ENCODE assay signal across 1 cellular context in the genomic region with DNA sequence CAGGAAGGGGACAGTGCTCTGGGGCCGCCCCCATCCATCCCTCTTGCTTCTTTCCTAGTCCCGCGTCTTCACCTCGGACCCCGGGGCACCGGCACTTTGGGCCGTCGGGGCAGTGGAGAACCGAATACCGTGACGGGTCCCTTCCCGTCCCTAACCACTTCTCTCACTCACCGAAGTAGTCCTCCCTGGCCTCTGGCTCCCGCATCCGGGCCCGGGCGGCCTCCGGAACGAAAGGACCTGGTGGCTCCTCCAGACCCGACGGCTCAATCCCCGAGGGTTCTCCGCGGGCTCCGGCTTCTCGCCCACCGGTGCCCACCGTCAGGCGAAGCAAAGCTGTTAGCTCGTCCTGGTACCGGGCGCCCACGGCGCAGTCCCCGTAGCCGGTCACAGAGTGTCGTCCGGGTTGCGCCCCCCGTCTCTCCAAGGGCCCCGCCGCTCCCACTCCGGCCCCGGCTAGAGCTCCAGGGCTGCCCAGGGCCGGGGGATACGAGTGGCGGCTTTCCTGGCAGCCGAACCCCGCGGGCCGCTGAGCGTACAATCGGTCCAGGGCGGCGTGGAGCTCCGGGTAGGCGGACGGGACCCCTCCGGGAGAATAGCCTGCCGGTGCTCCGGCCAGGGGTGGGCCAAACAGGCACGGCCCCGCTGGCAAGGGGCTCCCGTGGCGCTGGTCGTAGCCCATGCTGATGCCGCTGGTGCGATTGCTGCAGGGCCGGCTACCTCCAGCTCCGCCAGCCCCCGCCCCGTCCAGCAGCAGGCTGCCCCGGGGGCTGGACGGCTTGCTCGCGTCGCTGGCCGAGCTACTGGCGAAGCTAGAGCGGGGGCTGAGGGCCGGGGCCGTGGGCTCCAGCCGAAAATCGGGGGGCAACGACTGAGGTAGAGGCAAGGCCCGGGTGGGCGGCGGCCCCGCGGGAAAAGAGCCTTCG.
TF ChIP-seq lines count a peak whose summit lies in the region.

No MANE protein-coding gene starts in this region.

TF ChIP-seq in HepG2, 621 proteins besides CTCF, POLR2A, EP300 and RAD21 (continued from another document and continues in another):
- TF ChIP-seq, protein P1, sequence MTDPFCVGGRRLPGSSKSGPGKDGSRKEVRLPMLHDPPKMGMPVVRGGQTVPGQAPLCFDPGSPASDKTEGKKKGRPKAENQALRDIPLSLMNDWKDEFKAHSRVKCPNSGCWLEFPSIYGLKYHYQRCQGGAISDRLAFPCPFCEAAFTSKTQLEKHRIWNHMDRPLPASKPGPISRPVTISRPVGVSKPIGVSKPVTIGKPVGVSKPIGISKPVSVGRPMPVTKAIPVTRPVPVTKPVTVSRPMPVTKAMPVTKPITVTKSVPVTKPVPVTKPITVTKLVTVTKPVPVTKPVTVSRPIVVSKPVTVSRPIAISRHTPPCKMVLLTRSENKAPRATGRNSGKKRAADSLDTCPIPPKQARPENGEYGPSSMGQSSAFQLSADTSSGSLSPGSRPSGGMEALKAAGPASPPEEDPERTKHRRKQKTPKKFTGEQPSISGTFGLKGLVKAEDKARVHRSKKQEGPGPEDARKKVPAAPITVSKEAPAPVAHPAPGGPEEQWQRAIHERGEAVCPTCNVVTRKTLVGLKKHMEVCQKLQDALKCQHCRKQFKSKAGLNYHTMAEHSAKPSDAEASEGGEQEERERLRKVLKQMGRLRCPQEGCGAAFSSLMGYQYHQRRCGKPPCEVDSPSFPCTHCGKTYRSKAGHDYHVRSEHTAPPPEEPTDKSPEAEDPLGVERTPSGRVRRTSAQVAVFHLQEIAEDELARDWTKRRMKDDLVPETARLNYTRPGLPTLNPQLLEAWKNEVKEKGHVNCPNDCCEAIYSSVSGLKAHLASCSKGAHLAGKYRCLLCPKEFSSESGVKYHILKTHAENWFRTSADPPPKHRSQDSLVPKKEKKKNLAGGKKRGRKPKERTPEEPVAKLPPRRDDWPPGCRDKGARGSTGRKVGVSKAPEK (CRISPR knock-in tag; IDR thresholded peaks at IDR 0.05; ENCODE audit: borderline replicate concordance): peak; percentile 82; the same call in 1 of the 2 replicates
- TF ChIP-seq ZSCAN30 (CRISPR knock-in tag; IDR thresholded peaks at IDR 0.05): no peak
- TF ChIP-seq ZNF615 (CRISPR knock-in tag; IDR thresholded peaks at IDR 0.05; ENCODE audit: borderline replicate concordance): no peak
- TF ChIP-seq TRAFD1 (CRISPR knock-in tag; IDR thresholded peaks at IDR 0.05; ENCODE audit: borderline replicate concordance): no peak
- no peak for TF ChIP-seq TP53 (CRISPR knock-in tag; conservative IDR thresholded peaks at IDR 0.05)
- peak; percentile 86 for TF ChIP-seq ZNF678 (CRISPR knock-in tag; IDR thresholded peaks at IDR 0.05)
- TF ChIP-seq SMAD1 (CRISPR knock-in tag; IDR thresholded peaks at IDR 0.05; ENCODE audit: borderline replicate concordance, low read depth): no peak
- peak; percentile 68 for TF ChIP-seq ATF3 (CRISPR knock-in tag; IDR thresholded peaks at IDR 0.05)
- no peak for TF ChIP-seq JUNB (CRISPR knock-in tag; IDR thresholded peaks at IDR 0.05; ENCODE audit: borderline replicate concordance)
- TF ChIP-seq IRF2 (CRISPR knock-in tag; IDR thresholded peaks at IDR 0.05): no peak
- no peak; the same call in 1 of the 2 replicates for TF ChIP-seq FOXA3 (CRISPR knock-in tag; IDR thresholded peaks at IDR 0.05)
- TF ChIP-seq CBX1 (IDR thresholded peaks at IDR 0.05; ENCODE audit: low read depth): no peak
- TF ChIP-seq ZNF768 (CRISPR knock-in tag; IDR thresholded peaks at IDR 0.05): peak; percentile 58
- peak; percentile 25 for TF ChIP-seq TBL1XR1 (IDR thresholded peaks at IDR 0.05; ENCODE audit: borderline replicate concordance, low read length, partially characterized antibody)
- TF ChIP-seq, protein P2, sequence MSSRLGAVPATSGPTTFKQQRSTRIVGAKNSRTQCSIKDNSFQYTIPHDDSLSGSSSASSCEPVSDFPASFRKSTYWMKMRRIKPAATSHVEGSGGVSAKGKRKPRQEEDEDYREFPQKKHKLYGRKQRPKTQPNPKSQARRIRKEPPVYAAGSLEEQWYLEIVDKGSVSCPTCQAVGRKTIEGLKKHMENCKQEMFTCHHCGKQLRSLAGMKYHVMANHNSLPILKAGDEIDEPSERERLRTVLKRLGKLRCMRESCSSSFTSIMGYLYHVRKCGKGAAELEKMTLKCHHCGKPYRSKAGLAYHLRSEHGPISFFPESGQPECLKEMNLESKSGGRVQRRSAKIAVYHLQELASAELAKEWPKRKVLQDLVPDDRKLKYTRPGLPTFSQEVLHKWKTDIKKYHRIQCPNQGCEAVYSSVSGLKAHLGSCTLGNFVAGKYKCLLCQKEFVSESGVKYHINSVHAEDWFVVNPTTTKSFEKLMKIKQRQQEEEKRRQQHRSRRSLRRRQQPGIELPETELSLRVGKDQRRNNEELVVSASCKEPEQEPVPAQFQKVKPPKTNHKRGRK (CRISPR knock-in tag; IDR thresholded peaks at IDR 0.05): no peak; the same call in 1 of the 2 replicates
- TF ChIP-seq PITX1 (CRISPR knock-in tag; IDR thresholded peaks at IDR 0.05): peak; percentile 24; the same call in 1 of the 2 replicates
- TF ChIP-seq ZNF296 (CRISPR knock-in tag; conservative IDR thresholded peaks at IDR 0.05): no peak
- no peak for TF ChIP-seq MYNN (CRISPR knock-in tag; IDR thresholded peaks at IDR 0.05; ENCODE audit: low read depth)
- no peak for TF ChIP-seq POGZ (CRISPR knock-in tag; IDR thresholded peaks at IDR 0.05)
- TF ChIP-seq ZGPAT (CRISPR knock-in tag; IDR thresholded peaks at IDR 0.05): peak; percentile 42
- TF ChIP-seq ZMYM2 (CRISPR knock-in tag; IDR thresholded peaks at IDR 0.05): no peak
- TF ChIP-seq, protein P3, sequence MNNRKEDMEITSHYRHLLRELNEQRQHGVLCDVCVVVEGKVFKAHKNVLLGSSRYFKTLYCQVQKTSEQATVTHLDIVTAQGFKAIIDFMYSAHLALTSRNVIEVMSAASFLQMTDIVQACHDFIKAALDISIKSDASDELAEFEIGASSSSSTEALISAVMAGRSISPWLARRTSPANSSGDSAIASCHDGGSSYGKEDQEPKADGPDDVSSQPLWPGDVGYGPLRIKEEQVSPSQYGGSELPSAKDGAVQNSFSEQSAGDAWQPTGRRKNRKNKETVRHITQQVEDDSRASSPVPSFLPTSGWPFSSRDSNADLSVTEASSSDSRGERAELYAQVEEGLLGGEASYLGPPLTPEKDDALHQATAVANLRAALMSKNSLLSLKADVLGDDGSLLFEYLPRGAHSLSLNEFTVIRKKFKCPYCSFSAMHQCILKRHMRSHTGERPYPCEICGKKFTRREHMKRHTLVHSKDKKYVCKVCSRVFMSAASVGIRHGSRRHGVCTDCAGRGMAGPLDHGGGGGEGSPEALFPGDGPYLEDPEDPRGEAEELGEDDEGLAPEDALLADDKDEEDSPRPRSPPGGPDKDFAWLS (CRISPR knock-in tag; IDR thresholded peaks at IDR 0.05; ENCODE audit: borderline replicate concordance): peak; percentile 73
- TF ChIP-seq NFE2L1 (CRISPR knock-in tag; IDR thresholded peaks at IDR 0.05; ENCODE audit: borderline replicate concordance): peak; percentile 72; the same call in 1 of the 2 replicates
- TF ChIP-seq MTERF4 (CRISPR knock-in tag; IDR thresholded peaks at IDR 0.05): no peak
- TF ChIP-seq, protein P4, sequence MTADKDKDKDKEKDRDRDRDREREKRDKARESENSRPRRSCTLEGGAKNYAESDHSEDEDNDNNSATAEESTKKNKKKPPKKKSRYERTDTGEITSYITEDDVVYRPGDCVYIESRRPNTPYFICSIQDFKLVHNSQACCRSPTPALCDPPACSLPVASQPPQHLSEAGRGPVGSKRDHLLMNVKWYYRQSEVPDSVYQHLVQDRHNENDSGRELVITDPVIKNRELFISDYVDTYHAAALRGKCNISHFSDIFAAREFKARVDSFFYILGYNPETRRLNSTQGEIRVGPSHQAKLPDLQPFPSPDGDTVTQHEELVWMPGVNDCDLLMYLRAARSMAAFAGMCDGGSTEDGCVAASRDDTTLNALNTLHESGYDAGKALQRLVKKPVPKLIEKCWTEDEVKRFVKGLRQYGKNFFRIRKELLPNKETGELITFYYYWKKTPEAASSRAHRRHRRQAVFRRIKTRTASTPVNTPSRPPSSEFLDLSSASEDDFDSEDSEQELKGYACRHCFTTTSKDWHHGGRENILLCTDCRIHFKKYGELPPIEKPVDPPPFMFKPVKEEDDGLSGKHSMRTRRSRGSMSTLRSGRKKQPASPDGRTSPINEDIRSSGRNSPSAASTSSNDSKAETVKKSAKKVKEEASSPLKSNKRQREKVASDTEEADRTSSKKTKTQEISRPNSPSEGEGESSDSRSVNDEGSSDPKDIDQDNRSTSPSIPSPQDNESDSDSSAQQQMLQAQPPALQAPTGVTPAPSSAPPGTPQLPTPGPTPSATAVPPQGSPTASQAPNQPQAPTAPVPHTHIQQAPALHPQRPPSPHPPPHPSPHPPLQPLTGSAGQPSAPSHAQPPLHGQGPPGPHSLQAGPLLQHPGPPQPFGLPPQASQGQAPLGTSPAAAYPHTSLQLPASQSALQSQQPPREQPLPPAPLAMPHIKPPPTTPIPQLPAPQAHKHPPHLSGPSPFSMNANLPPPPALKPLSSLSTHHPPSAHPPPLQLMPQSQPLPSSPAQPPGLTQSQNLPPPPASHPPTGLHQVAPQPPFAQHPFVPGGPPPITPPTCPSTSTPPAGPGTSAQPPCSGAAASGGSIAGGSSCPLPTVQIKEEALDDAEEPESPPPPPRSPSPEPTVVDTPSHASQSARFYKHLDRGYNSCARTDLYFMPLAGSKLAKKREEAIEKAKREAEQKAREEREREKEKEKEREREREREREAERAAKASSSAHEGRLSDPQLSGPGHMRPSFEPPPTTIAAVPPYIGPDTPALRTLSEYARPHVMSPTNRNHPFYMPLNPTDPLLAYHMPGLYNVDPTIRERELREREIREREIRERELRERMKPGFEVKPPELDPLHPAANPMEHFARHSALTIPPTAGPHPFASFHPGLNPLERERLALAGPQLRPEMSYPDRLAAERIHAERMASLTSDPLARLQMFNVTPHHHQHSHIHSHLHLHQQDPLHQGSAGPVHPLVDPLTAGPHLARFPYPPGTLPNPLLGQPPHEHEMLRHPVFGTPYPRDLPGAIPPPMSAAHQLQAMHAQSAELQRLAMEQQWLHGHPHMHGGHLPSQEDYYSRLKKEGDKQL (CRISPR knock-in tag; IDR thresholded peaks at IDR 0.05; ENCODE audit: low read depth): peak; percentile 21; the same call in 1 of the 2 replicates
- TF ChIP-seq HMG20A (CRISPR knock-in tag; IDR thresholded peaks at IDR 0.05; ENCODE audit: borderline replicate concordance): no peak
- peak; percentile 78 for TF ChIP-seq ZNF225 (CRISPR knock-in tag; IDR thresholded peaks at IDR 0.05)
- TF ChIP-seq, protein P5, sequence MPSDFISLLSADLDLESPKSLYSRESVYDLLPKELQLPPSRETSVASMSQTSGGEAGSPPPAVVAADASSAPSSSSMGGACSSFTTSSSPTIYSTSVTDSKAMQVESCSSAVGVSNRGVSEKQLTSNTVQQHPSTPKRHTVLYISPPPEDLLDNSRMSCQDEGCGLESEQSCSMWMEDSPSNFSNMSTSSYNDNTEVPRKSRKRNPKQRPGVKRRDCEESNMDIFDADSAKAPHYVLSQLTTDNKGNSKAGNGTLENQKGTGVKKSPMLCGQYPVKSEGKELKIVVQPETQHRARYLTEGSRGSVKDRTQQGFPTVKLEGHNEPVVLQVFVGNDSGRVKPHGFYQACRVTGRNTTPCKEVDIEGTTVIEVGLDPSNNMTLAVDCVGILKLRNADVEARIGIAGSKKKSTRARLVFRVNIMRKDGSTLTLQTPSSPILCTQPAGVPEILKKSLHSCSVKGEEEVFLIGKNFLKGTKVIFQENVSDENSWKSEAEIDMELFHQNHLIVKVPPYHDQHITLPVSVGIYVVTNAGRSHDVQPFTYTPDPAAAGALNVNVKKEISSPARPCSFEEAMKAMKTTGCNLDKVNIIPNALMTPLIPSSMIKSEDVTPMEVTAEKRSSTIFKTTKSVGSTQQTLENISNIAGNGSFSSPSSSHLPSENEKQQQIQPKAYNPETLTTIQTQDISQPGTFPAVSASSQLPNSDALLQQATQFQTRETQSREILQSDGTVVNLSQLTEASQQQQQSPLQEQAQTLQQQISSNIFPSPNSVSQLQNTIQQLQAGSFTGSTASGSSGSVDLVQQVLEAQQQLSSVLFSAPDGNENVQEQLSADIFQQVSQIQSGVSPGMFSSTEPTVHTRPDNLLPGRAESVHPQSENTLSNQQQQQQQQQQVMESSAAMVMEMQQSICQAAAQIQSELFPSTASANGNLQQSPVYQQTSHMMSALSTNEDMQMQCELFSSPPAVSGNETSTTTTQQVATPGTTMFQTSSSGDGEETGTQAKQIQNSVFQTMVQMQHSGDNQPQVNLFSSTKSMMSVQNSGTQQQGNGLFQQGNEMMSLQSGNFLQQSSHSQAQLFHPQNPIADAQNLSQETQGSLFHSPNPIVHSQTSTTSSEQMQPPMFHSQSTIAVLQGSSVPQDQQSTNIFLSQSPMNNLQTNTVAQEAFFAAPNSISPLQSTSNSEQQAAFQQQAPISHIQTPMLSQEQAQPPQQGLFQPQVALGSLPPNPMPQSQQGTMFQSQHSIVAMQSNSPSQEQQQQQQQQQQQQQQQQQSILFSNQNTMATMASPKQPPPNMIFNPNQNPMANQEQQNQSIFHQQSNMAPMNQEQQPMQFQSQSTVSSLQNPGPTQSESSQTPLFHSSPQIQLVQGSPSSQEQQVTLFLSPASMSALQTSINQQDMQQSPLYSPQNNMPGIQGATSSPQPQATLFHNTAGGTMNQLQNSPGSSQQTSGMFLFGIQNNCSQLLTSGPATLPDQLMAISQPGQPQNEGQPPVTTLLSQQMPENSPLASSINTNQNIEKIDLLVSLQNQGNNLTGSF (CRISPR knock-in tag; IDR thresholded peaks at IDR 0.05): no peak
